Comparison of ENCODE assay signal across 24 cellular contexts in the genomic region with DNA sequence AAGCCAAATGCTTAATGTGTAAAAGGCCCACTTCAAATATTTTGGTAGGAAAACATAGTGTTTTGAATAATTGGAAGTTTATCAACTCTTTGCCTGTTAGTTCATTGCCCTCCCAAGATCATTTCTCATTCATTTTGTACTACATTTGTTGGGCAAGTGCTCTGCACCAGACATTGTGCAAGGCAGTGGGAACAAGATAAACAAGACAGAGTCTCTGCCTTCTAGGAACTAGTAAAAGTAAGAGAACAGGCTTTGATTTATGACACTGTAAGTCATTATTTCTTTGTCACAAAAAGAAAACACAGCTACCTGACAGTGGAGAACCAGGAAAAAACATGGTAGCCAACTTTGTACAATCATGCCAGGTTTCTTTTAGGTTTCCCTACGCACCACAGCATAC.
"Had no signal": no experiment of that assay in that cellular context is flagged by ENCODE, and none has a peak within 500 bp of the region (broad histone marks: within the 10 kb centered on the region; RNA-seq: fewer than 3 reads in every experiment).

No MANE protein-coding gene starts in this region.

- H3K27ac Mint-ChIP-seq: activated naive CD4-positive, alpha-beta T cell treated with anti-CD3 and anti-CD28 coated beads, Interleukin-2, amount 50 U/mL, for 24 hours; endodermal cell; memory B cell; nephron progenitor cell; type B pancreatic cell had no signal

- H3K36me3 Mint-ChIP-seq: activated naive CD4-positive, alpha-beta T cell treated with anti-CD3 and anti-CD28 coated beads, Interleukin-2, amount 50 U/mL, for 24 hours; memory B cell; type B pancreatic cell had no signal

- DNase-seq: activated CD4-positive, alpha-beta T cell treated with anti-CD3 and anti-CD28 coated beads for 4 hours; activated CD4-positive, alpha-beta T cell treated with anti-CD3 and anti-CD28 coated beads, Interleukin-2, amount 50 U/mL, for 48 hours; activated CD4-positive, CD25-positive, alpha-beta regulatory T cell; activated gamma-delta T cell treated with Interleukin-2 at 50 U/mL for 16 hours; amniotic stem cell; endodermal cell; islet precursor cell; left cardiac atrium; mucosa of descending colon; nephron progenitor cell; nucleus accumbens; posterior cingulate gyrus; stimulated activated CD4-positive, alpha-beta T cell treated with anti-CD3 and anti-CD28 coated beads, Interleukin-4, amount 100 ng/mL, for 24 hours; stimulated activated naive CD4-positive, alpha-beta T cell treated with Interleukin-2 at 50 U/mL for 16 hours; T-helper 9 cell had no signal

- H3K4me3 ChIP-seq: coronary artery, mucosa of descending colon, thoracic aorta, vagina had no signal

- H3K4me1 Mint-ChIP-seq: activated naive CD4-positive, alpha-beta T cell treated with anti-CD3 and anti-CD28 coated beads, Interleukin-2, amount 50 U/mL, for 24 hours; endodermal cell; memory B cell; nephron progenitor cell had no signal

- H3K27me3 ChIP-seq: vagina had no signal

- H3K4me3 Mint-ChIP-seq: activated naive CD4-positive, alpha-beta T cell treated with anti-CD3 and anti-CD28 coated beads, Interleukin-2, amount 50 U/mL, for 24 hours; endodermal cell; memory B cell; nephron progenitor cell; type B pancreatic cell had no signal

- H3K4me1 ChIP-seq: vagina had no signal

- H3K27ac ChIP-seq: coronary artery, epithelial cell of prostate, thoracic aorta, vagina had no signal

- FAIRE-seq: bronchial epithelial cell, frontal cortex had no signal

- H3K9me3 ChIP-seq: mucosa of descending colon, thoracic aorta, vagina had no signal

- H3K9me3 Mint-ChIP-seq: activated naive CD4-positive, alpha-beta T cell treated with anti-CD3 and anti-CD28 coated beads, Interleukin-2, amount 50 U/mL, for 24 hours had no signal

- H3K36me3 ChIP-seq: thoracic aorta, vagina had no signal
